22 cellular contexts compared by ENCODE assay signal in the genomic region with DNA sequence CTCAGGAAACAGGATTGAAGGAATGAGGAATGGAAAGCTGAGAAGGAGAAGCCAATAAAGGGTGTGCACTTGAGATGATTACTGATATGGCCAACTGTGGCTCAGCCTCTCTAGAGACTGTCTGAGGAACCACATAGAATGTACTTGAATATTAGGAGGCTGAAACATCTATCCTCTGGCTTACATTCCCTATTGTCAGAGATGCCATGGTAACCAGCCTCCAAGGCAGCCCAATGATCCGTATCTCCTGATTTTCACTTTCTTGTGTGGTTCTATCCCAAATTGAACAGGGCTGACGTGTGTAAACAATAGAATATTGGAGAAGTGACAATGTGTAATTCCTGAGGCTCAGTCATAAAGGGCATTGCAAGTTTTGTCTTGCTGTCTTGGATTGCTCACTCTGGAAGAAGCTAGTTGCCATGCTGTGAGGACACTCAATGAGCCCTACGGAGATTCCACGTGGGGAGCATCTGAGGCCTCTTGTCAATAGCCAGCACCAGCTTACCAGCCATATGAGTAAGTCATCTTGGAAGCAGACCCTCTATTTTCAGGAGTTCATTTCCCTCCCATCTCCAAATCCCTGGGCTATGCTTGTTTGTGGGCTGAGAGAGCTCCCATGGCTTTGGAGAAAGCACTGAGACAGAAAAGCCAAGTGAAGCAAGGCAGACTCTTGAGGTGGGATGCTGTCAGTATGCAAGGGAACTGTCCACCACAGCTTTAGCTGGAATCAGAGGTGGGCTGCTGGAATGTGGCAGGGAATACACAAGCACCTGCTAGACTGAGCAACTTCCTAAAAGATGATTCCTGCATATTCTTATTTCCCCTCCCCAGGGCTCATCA.
"Had no signal": no experiment of that assay in that cellular context is flagged by ENCODE, and none has a peak within 500 bp of the region (broad histone marks: within the 10 kb centered on the region; RNA-seq: fewer than 3 reads in every experiment).

No MANE protein-coding gene starts in this region.

- DNase-seq: activated CD4-positive, alpha-beta T cell treated with anti-CD3 and anti-CD28 coated beads, Interleukin-2, amount 50 U/mL, for 1 hour; activated CD8-positive, alpha-beta memory T cell treated with anti-CD3 and anti-CD28 coated beads for 24 hours; activated gamma-delta T cell treated with Interleukin-2 at 50 U/mL for 16 hours; activated naive CD8-positive, alpha-beta T cell treated with anti-CD3 and anti-CD28 coated beads for 36 hours; brain microvascular endothelial cell; cerebellar nuclear complex; erythroblast; foreskin melanocyte; head of caudate nucleus; immature natural killer cell; left cardiac atrium; lower lobe of right lung; midbrain; naive B cell; stimulated activated CD4-positive, alpha-beta T cell treated with anti-CD3 and anti-CD28 coated beads, Interleukin-2, amount 100 ng/mL, for 48 hours; stimulated activated naive CD4-positive, alpha-beta T cell; substantia nigra had no signal

- H3K36me3 ChIP-seq: brain microvascular endothelial cell, lower lobe of right lung, neural progenitor cell, tibial nerve, vagina had no signal

- H2AFZ ChIP-seq: neural progenitor cell, parathyroid adenoma had no signal

- H3K9me3 ChIP-seq: lower lobe of right lung, tibial nerve, vagina had no signal

- H3K4me1 ChIP-seq: lower lobe of right lung, parathyroid adenoma, tibial nerve had no signal

- H3K27me3 ChIP-seq: brain microvascular endothelial cell, neural progenitor cell, tibial nerve, vagina had no signal

- H3K27ac ChIP-seq: brain microvascular endothelial cell, lower lobe of right lung, neural progenitor cell, parathyroid adenoma, tibial nerve, vagina had no signal

- H3K4me2 ChIP-seq: neural progenitor cell had no signal

- ATAC-seq: activated CD4-positive, CD25-positive, alpha-beta regulatory T cell treated with anti-CD3 and anti-CD28 coated beads, Interleukin-2, amount 50 U/mL, for 24 hours; left cardiac atrium; lower lobe of right lung had no signal

- H3K9ac ChIP-seq: neural progenitor cell, parathyroid adenoma had no signal

- H3K79me2 ChIP-seq: parathyroid adenoma had no signal

- H3K4me3 ChIP-seq: lower lobe of right lung, neural progenitor cell, tibial nerve, vagina had no signal
